In genomic region chr11:17351510-17352176, GRCh38 we compare ENCODE assay signal across 8 cellular contexts. TPM values are rescaled to one million over a fixed set of nuclear protein-coding genes. Genes with fewer than 3 reads are reported as not detected.
A peak's percentile ranks its signal among the peaks of the same experiment; 100 is the strongest.
DNase-seq lines count a peak whose midpoint lies in the region; ATAC-seq and TF ChIP-seq lines count a peak whose summit lies in the region.

TSS of gene NCR3LG1 (plus strand) at chr11:17351800. CDS start at chr11:17351970, 170 bp downstream.

- H3K27ac Mint-ChIP-seq in CD8-positive, alpha-beta memory T cell = peak within 1 kb of the TSS; percentile 71 to 99 (median 95)
- peak within 1 kb of the TSS; percentile 87 for H3K27ac Mint-ChIP-seq in activated naive CD8-positive, alpha-beta T cell

- peak within 1 kb of the TSS; percentile 33 for H3K27ac ChIP-seq in CD8-positive, alpha-beta memory T cell (ENCODE audit: low read depth, low read length)
- H3K27ac ChIP-seq in temporal lobe (ENCODE audit: low read depth, low read length) = peak within 1 kb of the TSS; percentile 52

- peaks cover 0 to 5% (median 0%) of the 10 kb centered on the region in 5 donors for H3K9me3 Mint-ChIP-seq in CD8-positive, alpha-beta memory T cell
- no peaks in the 10 kb centered on the region for H3K9me3 Mint-ChIP-seq in activated naive CD8-positive, alpha-beta T cell (ENCODE audit: low read depth)

- CTCF ChIA-PET in CD8-positive, alpha-beta memory T cell (lab: Charles Lee) = interaction anchor here (0.7 kb wide), 2 partner anchors 76 to 279 kb away, joined by 3 read pairs; no protein-coding TSS in a partner anchor

- ATAC-seq in Right ventricle myocardium inferior (peak; percentile 45), omental fat pad (ENCODE audit: low FRiP score) (peak; percentile 87), HG02938 (IDR thresholded peaks at IDR 0.05; ENCODE audit: unreplicated experiment) (no peak)

- DNase-seq in CD8-positive, alpha-beta memory T cell = peak; percentile 58 to 76 (median 71)
- DNase-seq in HT-29 (ENCODE audit: low spot score) (peak; percentile 67), SKM-1 treated with dmso at 0.1 percent for 144 hours (lab: John Stamatoyannopoulos, UW; ENCODE audit: unreplicated experiment) (peak; percentile 45), Right ventricle myocardium inferior (ENCODE audit: missing footprints) (peak; percentile 81), omental fat pad (ENCODE audit: low spot score) (peak; percentile 46)

- no peaks in the 10 kb centered on the region for H3K27me3 ChIP-seq in CD8-positive, alpha-beta memory T cell (ENCODE audit: insufficient read depth, low read length, poor library complexity, severe bottlenecking)

- intact Hi-C loops in Right ventricle myocardium inferior (cut with DNase I) = loop anchor here (5.0 kb wide), 1 partner anchor 74 kb away; the partner anchor contains the start of gene NUCB2

- H3K36me3 Mint-ChIP-seq in CD8-positive, alpha-beta memory T cell = peaks cover 0 to 9% (median 0%) of the 10 kb centered on the region in 3 donors
- H3K36me3 Mint-ChIP-seq in activated naive CD8-positive, alpha-beta T cell = peaks cover 2% of the 10 kb centered on the region

- peaks cover 15% of the 10 kb centered on the region for H3K4me1 ChIP-seq in CD8-positive, alpha-beta memory T cell (ENCODE audit: insufficient read depth, low read length)

- no peaks in the 10 kb centered on the region for H3K27me3 Mint-ChIP-seq in CD8-positive, alpha-beta memory T cell
- no peaks in the 10 kb centered on the region for H3K27me3 Mint-ChIP-seq in activated naive CD8-positive, alpha-beta T cell

- TF ChIP-seq CTCF in omental fat pad (IDR thresholded peaks at IDR 0.05) = no peak

- H3K4me3 Mint-ChIP-seq in CD8-positive, alpha-beta memory T cell = peak within 1 kb of the TSS; percentile 90 to 97 (median 93)
- peak within 1 kb of the TSS; percentile 94 for H3K4me3 Mint-ChIP-seq in activated naive CD8-positive, alpha-beta T cell

- POLR2A ChIA-PET in CD8-positive, alpha-beta memory T cell (lab: Charles Lee) = interaction anchor here (0.6 to 0.8 kb wide), 5 partner anchors 22 to 1887 kb away, joined by 3 to 5 read pairs (median 3); partner anchors contain the start of gene PIK3C2A

- H3K4me1 Mint-ChIP-seq in CD8-positive, alpha-beta memory T cell = peaks cover 29 to 44% (median 30%) of the 10 kb centered on the region in 3 donors
- peaks cover 33% of the 10 kb centered on the region for H3K4me1 Mint-ChIP-seq in activated naive CD8-positive, alpha-beta T cell (ENCODE audit: low read depth)

- H3K36me3 ChIP-seq in CD8-positive, alpha-beta memory T cell (ENCODE audit: insufficient read depth, low read length) = no peaks in the 10 kb centered on the region

- H3K4me3 ChIP-seq in CD8-positive, alpha-beta memory T cell (ENCODE audit: low read length) = peak within 1 kb of the TSS; percentile 56

- H3K9me3 ChIP-seq in CD8-positive, alpha-beta memory T cell (ENCODE audit: low read length) = no peaks in the 10 kb centered on the region

RNA-seq across cellular contexts. Expression of gene NCR3LG1, which starts in this region (rescaled TPM):
- total RNA-seq in CD8-positive, alpha-beta memory T cell = 1 to 10 TPM; 5.9 to 6.0 TPM
- 0.03 TPM for polyA plus RNA-seq in CD8-positive, alpha-beta memory T cell
- total RNA-seq in HT-29 (2014; rRNA removed; shearing (Covaris generic)) = 12.7 and 14.6 TPM in 2 replicates
- total RNA-seq in Right ventricle myocardium inferior (0.73 TPM), omental fat pad (10 to 100 TPM in 2 of 4 donors, 1 to 10 TPM in 2; 3.5 to 23.9 (median 11.0) TPM), temporal lobe (11.8 TPM)

Comparison
In these comparisons a context has a peak if more than half of its experiments do, and no peak if none do; other contexts are left out.
1. Peak in DNase-seq and ATAC-seq in Right ventricle myocardium inferior; RNA of the gene not detected or under 1 TPM.